Comparison of ENCODE assay signal across 23 cellular contexts in the genomic region with DNA sequence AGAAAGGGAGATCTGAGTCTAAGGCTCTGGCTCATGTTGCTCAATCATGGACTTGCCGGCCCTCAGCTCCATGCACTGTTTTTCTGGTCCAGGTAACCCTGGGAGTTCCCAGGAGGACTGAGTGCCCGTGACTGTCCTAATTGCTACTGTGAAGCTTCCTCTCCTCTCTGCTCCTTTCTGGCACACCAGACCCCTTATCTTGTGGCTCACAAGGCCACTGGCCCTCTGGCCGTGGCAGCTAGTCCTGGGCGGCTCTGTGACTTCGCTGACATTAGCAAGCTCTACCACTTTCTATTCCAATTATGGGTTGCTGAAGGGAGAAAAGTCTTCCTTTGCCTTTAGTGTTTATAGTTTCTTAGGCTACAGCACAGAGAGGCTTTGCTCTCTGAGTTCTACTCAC.
"Had no signal": no experiment of that assay in that cellular context is flagged by ENCODE, and none has a peak within 500 bp of the region (broad histone marks: within the 10 kb centered on the region; RNA-seq: fewer than 3 reads in every experiment).

No MANE protein-coding gene starts in this region.

- H3K36me3 ChIP-seq: colonic mucosa, esophagus muscularis mucosa, gastroesophageal sphincter, heart left ventricle, left lung, lower lobe of right lung had no signal

- H3K79me2 ChIP-seq: hepatocyte had no signal

- H3K27me3 Mint-ChIP-seq: dendritic cell treated with granulocyte-macrophage colony-stimulating factor and Interleukin-4, amounts not matched to agents 40 ng/mL and 50 ng/mL, for 4 days; effector memory CD8-positive, alpha-beta T cell; memory B cell had no signal

- ATAC-seq: effector memory CD8-positive, alpha-beta T cell; foreskin keratinocyte; gastroesophageal sphincter; heart left ventricle; left cardiac atrium; left lung; left ventricle myocardium superior; lower lobe of right lung had no signal

- H3K9me3 ChIP-seq: colonic mucosa, esophagus muscularis mucosa, gastroesophageal sphincter, heart left ventricle, lower lobe of right lung had no signal

- H3K36me3 Mint-ChIP-seq: memory B cell had no signal

- H3K4me3 Mint-ChIP-seq: dendritic cell treated with granulocyte-macrophage colony-stimulating factor and Interleukin-4, amounts not matched to agents 40 ng/mL and 50 ng/mL, for 4 days; effector memory CD8-positive, alpha-beta T cell; endodermal cell; immature natural killer cell; memory B cell had no signal

- FAIRE-seq: endometrium, frontal cortex, keratinocyte had no signal

- H3K4me1 Mint-ChIP-seq: endodermal cell, immature natural killer cell, memory B cell had no signal

- H2AFZ ChIP-seq: hepatocyte had no signal

- H3K4me3 ChIP-seq: colonic mucosa, esophagus muscularis mucosa, gastroesophageal sphincter, heart left ventricle, hepatocyte, left lung, lower lobe of right lung had no signal

- H3K9me3 Mint-ChIP-seq: endodermal cell, memory B cell had no signal

- H3K27ac Mint-ChIP-seq: dendritic cell treated with granulocyte-macrophage colony-stimulating factor and Interleukin-4, amounts not matched to agents 40 ng/mL and 50 ng/mL, for 4 days; effector memory CD8-positive, alpha-beta T cell; endodermal cell; immature natural killer cell; memory B cell had no signal

- H3K4me1 ChIP-seq: colonic mucosa, esophagus muscularis mucosa, foreskin keratinocyte, gastroesophageal sphincter, heart left ventricle, left lung, lower lobe of right lung had no signal

- H3K27me3 ChIP-seq: colonic mucosa, esophagus muscularis mucosa, foreskin keratinocyte, gastroesophageal sphincter, heart left ventricle, hepatocyte, left lung had no signal

- DNase-seq: cerebellar nuclear complex; colonic mucosa; cortex of kidney; effector CD8-positive, alpha-beta T cell; effector memory CD8-positive, alpha-beta T cell; endodermal cell; foreskin keratinocyte; heart left ventricle; hypothalamus; immature natural killer cell; left cardiac atrium; left lung; left ventricle myocardium superior; lower lobe of right lung; midbrain had no signal

- H3K4me2 ChIP-seq: hepatocyte had no signal

- H3K27ac ChIP-seq: colonic mucosa, esophagus muscularis mucosa, foreskin keratinocyte, gastroesophageal sphincter, heart left ventricle, hepatocyte, left lung, lower lobe of right lung had no signal
